ENCODE assay signal across 8 cellular contexts in genomic region chr12:65948320-65949008, GRCh38.
DNase-seq lines count a peak whose midpoint lies in the region; TF ChIP-seq lines count a peak whose summit lies in the region.

No MANE protein-coding gene starts in this region.

- peaks cover 46% of the 10 kb centered on the region for H3K4me1 Mint-ChIP-seq in brain

- no peak for TF ChIP-seq CTCF in brain (conservative IDR thresholded peaks at IDR 0.05)

- DNase-seq in HK-2 (ENCODE audit: unreplicated experiment) (peak; percentile 45), iris pigment epithelial cell (ENCODE audit: low read depth) (peak; percentile 96), smooth muscle cell of the brain vasculature (ENCODE audit: low read depth, low spot score) (peak; percentile 52), 8988T (no peak), UCSD-AML1 (lab: John Stamatoyannopoulos, UW; ENCODE audit: unreplicated experiment) (no peak), germinal center (ENCODE audit: low spot score) (no peak), DMS53 (lab: John Stamatoyannopoulos, UW) (no peak)

- peak overlapping the region; percentile 58 to 91 (median 80) for H3K27ac Mint-ChIP-seq in brain

- no peaks in the 10 kb centered on the region for H3K9me3 Mint-ChIP-seq in brain

- no peaks in the 10 kb centered on the region for H3K36me3 Mint-ChIP-seq in brain

- H3K27me3 Mint-ChIP-seq in brain: no peaks in the 10 kb centered on the region

- H3K4me3 Mint-ChIP-seq in brain: peak overlapping the region; percentile 49 to 82 (median 68)

Comparison
In these comparisons a context has a peak if more than half of its experiments do, and no peak if none do; other contexts are left out.
1. DNase-seq: peak in HK-2 (single experiment), iris pigment epithelial cell (single experiment) and smooth muscle cell of the brain vasculature (single experiment); none in 8988T (single experiment), UCSD-AML1 (single experiment), germinal center (single experiment) and DMS53 (single experiment).